1 cellular context compared by ENCODE assay signal in the genomic region with DNA sequence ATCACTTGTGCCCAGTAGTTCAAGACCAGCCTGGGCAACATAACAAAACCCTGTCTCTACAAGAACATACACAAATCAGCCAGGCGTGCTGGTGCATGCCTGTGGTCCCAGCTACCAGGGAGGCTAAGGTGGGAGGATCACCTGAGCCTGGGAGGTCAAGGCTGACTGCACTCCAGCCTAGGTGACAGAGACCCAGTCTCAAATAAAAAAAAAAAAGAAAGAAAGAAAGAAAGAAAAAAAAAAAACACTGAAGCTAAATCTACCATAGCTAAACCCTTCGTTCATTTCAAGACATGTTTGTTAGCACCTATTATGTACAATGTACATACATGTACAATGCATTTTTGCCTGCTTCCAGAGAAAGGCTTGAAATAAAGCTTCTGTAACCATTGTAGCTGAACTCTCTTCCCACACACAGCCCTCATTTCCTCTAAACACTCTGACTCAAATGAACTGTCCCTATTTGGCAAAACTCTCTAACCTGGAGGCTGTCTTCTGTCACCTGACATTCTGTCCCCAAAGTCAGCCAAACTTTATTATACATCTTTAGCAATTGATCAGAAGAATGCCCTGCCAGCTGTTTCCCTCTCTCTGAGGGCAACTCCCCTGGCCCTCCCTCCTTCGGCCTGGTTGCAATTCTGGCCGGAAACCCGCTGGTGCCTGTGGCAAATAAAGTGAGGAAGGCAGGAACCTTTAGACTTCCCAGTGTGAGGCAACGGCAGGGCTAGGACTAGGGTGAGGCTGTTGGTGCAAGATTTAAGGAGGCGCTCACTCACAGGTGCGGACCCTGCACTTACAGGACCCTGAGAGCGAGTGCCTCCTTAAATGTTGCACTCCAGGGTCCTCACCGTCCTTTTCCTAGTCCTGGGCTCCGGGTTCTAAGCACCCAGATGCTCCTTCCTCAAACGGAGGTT.
A peak's percentile ranks its signal among the peaks of the same experiment; 100 is the strongest.
TF ChIP-seq lines count a peak whose summit lies in the region.

No MANE protein-coding gene starts in this region.

TF ChIP-seq in HCT116, 20 proteins besides CTCF, POLR2A, EP300 and RAD21 (continued from another document):
- TF ChIP-seq, protein P1, sequence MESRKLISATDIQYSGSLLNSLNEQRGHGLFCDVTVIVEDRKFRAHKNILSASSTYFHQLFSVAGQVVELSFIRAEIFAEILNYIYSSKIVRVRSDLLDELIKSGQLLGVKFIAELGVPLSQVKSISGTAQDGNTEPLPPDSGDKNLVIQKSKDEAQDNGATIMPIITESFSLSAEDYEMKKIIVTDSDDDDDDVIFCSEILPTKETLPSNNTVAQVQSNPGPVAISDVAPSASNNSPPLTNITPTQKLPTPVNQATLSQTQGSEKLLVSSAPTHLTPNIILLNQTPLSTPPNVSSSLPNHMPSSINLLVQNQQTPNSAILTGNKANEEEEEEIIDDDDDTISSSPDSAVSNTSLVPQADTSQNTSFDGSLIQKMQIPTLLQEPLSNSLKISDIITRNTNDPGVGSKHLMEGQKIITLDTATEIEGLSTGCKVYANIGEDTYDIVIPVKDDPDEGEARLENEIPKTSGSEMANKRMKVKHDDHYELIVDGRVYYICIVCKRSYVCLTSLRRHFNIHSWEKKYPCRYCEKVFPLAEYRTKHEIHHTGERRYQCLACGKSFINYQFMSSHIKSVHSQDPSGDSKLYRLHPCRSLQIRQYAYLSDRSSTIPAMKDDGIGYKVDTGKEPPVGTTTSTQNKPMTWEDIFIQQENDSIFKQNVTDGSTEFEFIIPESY (IDR thresholded peaks at IDR 0.05; ENCODE audit: extremely low read depth, insufficient replicate concordance, low read length), result no peak
- TF ChIP-seq SIN3A (IDR thresholded peaks at IDR 0.05; ENCODE audit: low read depth) (peak; percentile 58; the same call in 1 of the 2 replicates), CEBPB (IDR thresholded peaks at IDR 0.05; ENCODE audit: low read depth) (peak; percentile 72; the same call in 1 of the 2 replicates), SP1 (IDR thresholded peaks at IDR 0.05; ENCODE audit: low read depth) (peak; percentile 82)
